ENCODE assay signal across 1 cellular context in the genomic region with DNA sequence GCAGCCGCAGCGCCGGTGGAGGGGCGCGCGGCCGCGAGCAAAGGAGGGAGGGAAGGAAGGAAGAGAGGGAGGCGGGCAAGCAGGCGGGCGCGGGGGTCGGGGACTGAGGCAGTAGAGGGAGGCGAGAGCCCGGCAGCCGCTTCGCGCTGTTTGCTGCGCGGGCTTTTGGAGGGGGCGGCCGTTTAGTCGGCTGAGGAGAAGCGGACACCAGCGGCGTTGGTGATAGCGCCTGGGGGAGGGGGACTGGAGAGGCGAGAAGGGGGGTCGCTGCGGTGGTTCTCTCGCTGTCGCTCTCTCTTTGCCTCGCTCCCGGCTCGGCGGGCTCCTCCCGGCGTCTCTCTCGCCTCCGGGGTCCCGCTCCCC.
TF ChIP-seq lines count a peak whose summit lies in the region.

TSS of gene HS2ST1 (plus strand) at position 1 of the 363 bp plus-strand sequence.

TF ChIP-seq in HepG2, 621 proteins besides CTCF, POLR2A, EP300 and RAD21 (continued from another document and continues in another):
- TF ChIP-seq ZNF331 (CRISPR knock-in tag; IDR thresholded peaks at IDR 0.05): no peak
- TF ChIP-seq ZNF7 (CRISPR knock-in tag; IDR thresholded peaks at IDR 0.05): no peak
- TF ChIP-seq IRF1 (CRISPR knock-in tag; IDR thresholded peaks at IDR 0.05; ENCODE audit: low read depth): no peak
- TF ChIP-seq RFXAP (CRISPR knock-in tag; IDR thresholded peaks at IDR 0.05; ENCODE audit: borderline replicate concordance): no peak
- TF ChIP-seq POLR2AphosphoS2 (IDR thresholded peaks at IDR 0.05; ENCODE audit: low read depth, low read length): no peak
- no peak for TF ChIP-seq PHF5A (CRISPR knock-in tag; IDR thresholded peaks at IDR 0.05; ENCODE audit: low read depth, unreplicated experiment)
- no peak; the same call in 1 of the 2 replicates for TF ChIP-seq ZNF333 (CRISPR knock-in tag; IDR thresholded peaks at IDR 0.05; ENCODE audit: borderline replicate concordance)
- TF ChIP-seq HOXA7 (CRISPR knock-in tag; IDR thresholded peaks at IDR 0.05): no peak
- no peak for TF ChIP-seq SRY (CRISPR knock-in tag; IDR thresholded peaks at IDR 0.05)
- no peak for TF ChIP-seq ZNF414 (CRISPR knock-in tag; IDR thresholded peaks at IDR 0.05)
- no peak for TF ChIP-seq SMC3 (IDR thresholded peaks at IDR 0.05; ENCODE audit: low read length)
- TF ChIP-seq SCMH1 (CRISPR knock-in tag; IDR thresholded peaks at IDR 0.05; ENCODE audit: borderline replicate concordance): no peak
- TF ChIP-seq HOXA3 (CRISPR knock-in tag; IDR thresholded peaks at IDR 0.05): 0 out of 2 replicates have a peak, but pooled peaks have one; percentile 23
- TF ChIP-seq ZNF496 (CRISPR knock-in tag; IDR thresholded peaks at IDR 0.05; ENCODE audit: insufficient replicate concordance): no peak
- TF ChIP-seq ZNF619 (CRISPR knock-in tag; IDR thresholded peaks at IDR 0.05): no peak
- TF ChIP-seq E2F1 (CRISPR knock-in tag; IDR thresholded peaks at IDR 0.05): no peak
- no peak for TF ChIP-seq ZNF407 (CRISPR knock-in tag; IDR thresholded peaks at IDR 0.05; ENCODE audit: not compliant biosample characterization)
- no peak for TF ChIP-seq KLF15 (CRISPR knock-in tag; IDR thresholded peaks at IDR 0.05; ENCODE audit: borderline replicate concordance)
- no peak for TF ChIP-seq ZMYM2 (CRISPR knock-in tag; IDR thresholded peaks at IDR 0.05)
- TF ChIP-seq, protein P1, sequence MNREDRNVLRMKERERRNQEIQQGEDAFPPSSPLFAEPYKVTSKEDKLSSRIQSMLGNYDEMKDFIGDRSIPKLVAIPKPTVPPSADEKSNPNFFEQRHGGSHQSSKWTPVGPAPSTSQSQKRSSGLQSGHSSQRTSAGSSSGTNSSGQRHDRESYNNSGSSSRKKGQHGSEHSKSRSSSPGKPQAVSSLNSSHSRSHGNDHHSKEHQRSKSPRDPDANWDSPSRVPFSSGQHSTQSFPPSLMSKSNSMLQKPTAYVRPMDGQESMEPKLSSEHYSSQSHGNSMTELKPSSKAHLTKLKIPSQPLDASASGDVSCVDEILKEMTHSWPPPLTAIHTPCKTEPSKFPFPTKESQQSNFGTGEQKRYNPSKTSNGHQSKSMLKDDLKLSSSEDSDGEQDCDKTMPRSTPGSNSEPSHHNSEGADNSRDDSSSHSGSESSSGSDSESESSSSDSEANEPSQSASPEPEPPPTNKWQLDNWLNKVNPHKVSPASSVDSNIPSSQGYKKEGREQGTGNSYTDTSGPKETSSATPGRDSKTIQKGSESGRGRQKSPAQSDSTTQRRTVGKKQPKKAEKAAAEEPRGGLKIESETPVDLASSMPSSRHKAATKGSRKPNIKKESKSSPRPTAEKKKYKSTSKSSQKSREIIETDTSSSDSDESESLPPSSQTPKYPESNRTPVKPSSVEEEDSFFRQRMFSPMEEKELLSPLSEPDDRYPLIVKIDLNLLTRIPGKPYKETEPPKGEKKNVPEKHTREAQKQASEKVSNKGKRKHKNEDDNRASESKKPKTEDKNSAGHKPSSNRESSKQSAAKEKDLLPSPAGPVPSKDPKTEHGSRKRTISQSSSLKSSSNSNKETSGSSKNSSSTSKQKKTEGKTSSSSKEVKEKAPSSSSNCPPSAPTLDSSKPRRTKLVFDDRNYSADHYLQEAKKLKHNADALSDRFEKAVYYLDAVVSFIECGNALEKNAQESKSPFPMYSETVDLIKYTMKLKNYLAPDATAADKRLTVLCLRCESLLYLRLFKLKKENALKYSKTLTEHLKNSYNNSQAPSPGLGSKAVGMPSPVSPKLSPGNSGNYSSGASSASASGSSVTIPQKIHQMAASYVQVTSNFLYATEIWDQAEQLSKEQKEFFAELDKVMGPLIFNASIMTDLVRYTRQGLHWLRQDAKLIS (CRISPR knock-in tag; IDR thresholded peaks at IDR 0.05): no peak
- no peak; the same call in 1 of the 2 replicates for TF ChIP-seq ZNF441 (CRISPR knock-in tag; IDR thresholded peaks at IDR 0.05; ENCODE audit: borderline replicate concordance)
- TF ChIP-seq CREB3 (CRISPR knock-in tag; IDR thresholded peaks at IDR 0.05): no peak
- no peak for TF ChIP-seq ZNF44 (CRISPR knock-in tag; IDR thresholded peaks at IDR 0.05)
- TF ChIP-seq GZF1 (CRISPR knock-in tag; IDR thresholded peaks at IDR 0.05): no peak
- TF ChIP-seq ZNF816 (CRISPR knock-in tag; IDR thresholded peaks at IDR 0.05; ENCODE audit: borderline replicate concordance): no peak
- TF ChIP-seq, protein P2, sequence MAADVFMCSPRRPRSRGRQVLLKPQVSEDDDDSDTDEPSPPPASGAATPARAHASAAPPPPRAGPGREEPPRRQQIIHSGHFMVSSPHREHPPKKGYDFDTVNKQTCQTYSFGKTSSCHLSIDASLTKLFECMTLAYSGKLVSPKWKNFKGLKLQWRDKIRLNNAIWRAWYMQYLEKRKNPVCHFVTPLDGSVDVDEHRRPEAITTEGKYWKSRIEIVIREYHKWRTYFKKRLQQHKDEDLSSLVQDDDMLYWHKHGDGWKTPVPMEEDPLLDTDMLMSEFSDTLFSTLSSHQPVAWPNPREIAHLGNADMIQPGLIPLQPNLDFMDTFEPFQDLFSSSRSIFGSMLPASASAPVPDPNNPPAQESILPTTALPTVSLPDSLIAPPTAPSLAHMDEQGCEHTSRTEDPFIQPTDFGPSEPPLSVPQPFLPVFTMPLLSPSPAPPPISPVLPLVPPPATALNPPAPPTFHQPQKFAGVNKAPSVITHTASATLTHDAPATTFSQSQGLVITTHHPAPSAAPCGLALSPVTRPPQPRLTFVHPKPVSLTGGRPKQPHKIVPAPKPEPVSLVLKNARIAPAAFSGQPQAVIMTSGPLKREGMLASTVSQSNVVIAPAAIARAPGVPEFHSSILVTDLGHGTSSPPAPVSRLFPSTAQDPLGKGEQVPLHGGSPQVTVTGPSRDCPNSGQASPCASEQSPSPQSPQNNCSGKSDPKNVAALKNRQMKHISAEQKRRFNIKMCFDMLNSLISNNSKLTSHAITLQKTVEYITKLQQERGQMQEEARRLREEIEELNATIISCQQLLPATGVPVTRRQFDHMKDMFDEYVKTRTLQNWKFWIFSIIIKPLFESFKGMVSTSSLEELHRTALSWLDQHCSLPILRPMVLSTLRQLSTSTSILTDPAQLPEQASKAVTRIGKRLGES (CRISPR knock-in tag; IDR thresholded peaks at IDR 0.05; ENCODE audit: borderline replicate concordance): no peak
- TF ChIP-seq ZNF274 (CRISPR knock-in tag; IDR thresholded peaks at IDR 0.05): no peak
- no peak for TF ChIP-seq IKZF4 (CRISPR knock-in tag; IDR thresholded peaks at IDR 0.05; ENCODE audit: borderline replicate concordance, low read depth, not compliant biosample characterization)
- no peak for TF ChIP-seq ZNF207 (IDR thresholded peaks at IDR 0.05; ENCODE audit: borderline replicate concordance)
- no peak for TF ChIP-seq CBX1 (IDR thresholded peaks at IDR 0.05; ENCODE audit: low read depth)
- TF ChIP-seq FOXA1 (IDR thresholded peaks at IDR 0.05): no peak
- no peak for TF ChIP-seq FOXA1 (CRISPR knock-in tag; IDR thresholded peaks at IDR 0.05)
- TF ChIP-seq PAWR (CRISPR knock-in tag; IDR thresholded peaks at IDR 0.05; ENCODE audit: borderline replicate concordance): no peak
- TF ChIP-seq XBP1 (CRISPR knock-in tag; IDR thresholded peaks at IDR 0.05): no peak
- no peak for TF ChIP-seq KAT2B (IDR thresholded peaks at IDR 0.05; ENCODE audit: borderline replicate concordance, low read depth, low read length)
- TF ChIP-seq HNRNPUL1 (IDR thresholded peaks at IDR 0.05; ENCODE audit: low read depth, low read length): no peak
- TF ChIP-seq SRSF9 (IDR thresholded peaks at IDR 0.05; ENCODE audit: borderline replicate concordance, insufficient read depth, low read depth, low read length, poor library complexity, severe bottlenecking): no peak
- no peak for TF ChIP-seq ZNF136 (CRISPR knock-in tag; IDR thresholded peaks at IDR 0.05; ENCODE audit: low read depth)
- 0 out of 2 replicates have a peak, but pooled peaks have one; percentile 53 for TF ChIP-seq GTF3A (CRISPR knock-in tag; conservative IDR thresholded peaks at IDR 0.05)
